In genomic region chrX:118552501-118552900, GRCh38 we compare ENCODE assay signal across 13 cellular contexts. TPM values are rescaled to one million over a fixed set of nuclear protein-coding genes. Genes with fewer than 3 reads are reported as not detected.
DNase-seq lines count a peak whose midpoint lies in the region; ATAC-seq, FAIRE-seq and TF ChIP-seq lines count a peak whose summit lies in the region.
"Had no signal": no experiment of that assay in that cellular context is flagged by ENCODE, and none has a peak within 500 bp of the region (broad histone marks: within the 10 kb centered on the region; RNA-seq: fewer than 3 reads in every experiment).

No MANE protein-coding gene starts in this region.

- 51% methylated on average over 4 of the region's 4 CpGs for WGBS in K562 (ENCODE audit: insufficient coverage, low coverage, missing lambda C conversion rate)

- no peak for TF ChIP-seq POLR2A in K562 (conservative IDR thresholded peaks at IDR 0.05)

- no peaks in the 10 kb centered on the region for H4K20me1 ChIP-seq in K562 (replicated peaks; ENCODE audit: control insufficient read depth, insufficient read depth, low read length)

- peak; percentile 67 for DNase-seq in Daoy (ENCODE audit: low read depth)
- peak; percentile 56 for DNase-seq in LHCN-M2 (ENCODE audit: low read depth)
- no peak for DNase-seq in K562 (ENCODE audit: extremely low read depth in 1 of 4, low spot score in 3 of 4)
- DNase-seq in mucosa of descending colon, result no peak
- no peak for DNase-seq in GM10248 (ENCODE audit: extremely low spot score)
- no peak for DNase-seq in stimulated activated CD8-positive, alpha-beta memory T cell treated with anti-CD3 and anti-CD28 coated beads, Interleukin-4, amount 100 ng/mL, for 48 hours
- DNase-seq: activated effector memory CD4-positive, alpha-beta T cell treated with Interleukin-2 at 50 U/mL for 16 hours; KBM-7; left colon had no signal

- H3K36me3 ChIP-seq in K562 (ENCODE audit: control insufficient read depth, insufficient read depth, low read length) (peaks cover 57% of the 10 kb centered on the region), mucosa of descending colon (ENCODE audit: low read depth) (no peaks in the 10 kb centered on the region)
- H3K36me3 ChIP-seq: prostate gland had no signal

- in situ Hi-C loops in K562 (cut with MboI), result no loop called here

- H2AFZ ChIP-seq in K562 (ENCODE audit: low read depth, low read length), result no peak overlapping the region

- no peak for TF ChIP-seq RAD21 in K562 (CRISPR knock-in tag; conservative IDR thresholded peaks at IDR 0.05 in 1 of 2, IDR thresholded peaks at IDR 0.05 in 1 of 2)

- no peak for TF ChIP-seq CTCF in K562 (IDR thresholded peaks at IDR 0.05 in 2 of 3, conservative IDR thresholded peaks at IDR 0.05 in 1 of 3; ENCODE audit: insufficient read depth in 2 of 3, low read depth in 1 of 3, low read length in 3 of 3)
- no peak for TF ChIP-seq CTCF in mucosa of descending colon (IDR thresholded peaks at IDR 0.05)
- no peak for TF ChIP-seq CTCF in GM10248 (IDR thresholded peaks at IDR 0.05; ENCODE audit: control extremely low read depth, extremely low read depth, low read depth, missing control alignments)

- BruUV-seq in K562 (replicated peaks; lab: Mats Ljungman, UMichigan), result no TSS peak

- H3K9me3 ChIP-seq in K562 (replicated peaks; ENCODE audit: control insufficient read depth, insufficient read depth, low read depth, low read length) (no peaks in the 10 kb centered on the region), mucosa of descending colon (no peaks in the 10 kb centered on the region)
- H3K9me3 ChIP-seq: prostate gland had no signal

- ATAC-seq in K562 (peak; percentile 13; the same call in 2 of the 3 replicates), mucosa of descending colon (peak; percentile 55), GM21737 (IDR thresholded peaks at IDR 0.05; ENCODE audit: unreplicated experiment) (no peak)
- ATAC-seq: left colon had no signal

- FAIRE-seq in K562 (lab: Jason Lieb, UNC), result peak; percentile 65
- FAIRE-seq: GM19239, TTC549 had no signal

- H3K4me2 ChIP-seq in K562 (ENCODE audit: insufficient read depth, low read length), result no peak overlapping the region

- H3K9me1 ChIP-seq in K562 (ENCODE audit: control insufficient read depth, insufficient read depth, low read length), result no peaks in the 10 kb centered on the region

- H3K4me3 ChIP-seq in K562 (no peak overlapping the region), mucosa of descending colon (no peak overlapping the region)
- H3K4me3 ChIP-seq: prostate gland had no signal

- H3K79me2 ChIP-seq in K562 (ENCODE audit: control insufficient read depth, insufficient read depth, low read length), result no peaks in the 10 kb centered on the region

- CTCF ChIA-PET in K562 (lab: Yijun Ruan, JAX; ENCODE audit: low intra/inter-chr PET ratio) (no interaction called here), GM10248 (lab: Yijun Ruan, JAX) (no interaction called here)

- H3K4me1 ChIP-seq in K562 (replicated peaks in 1 of 2; ENCODE audit: control insufficient read depth in 2 of 2, insufficient read depth in 2 of 2, low read length in 2 of 2) (peaks cover 12 to 18% of the 10 kb centered on the region in 2 experiments; a peak in 4 of 5 replicates), mucosa of descending colon (ENCODE audit: low read depth) (no peaks in the 10 kb centered on the region)
- H3K4me1 ChIP-seq: prostate gland had no signal

- H3K9ac ChIP-seq in K562 (ENCODE audit: insufficient read depth in 1 of 2, low read depth in 2 of 2, low read length in 2 of 2), result no peak overlapping the region

- no peak overlapping the region for H3K27ac ChIP-seq in K562 (ENCODE audit: extremely low read depth, low read depth, low read length)
- H3K27ac ChIP-seq: prostate gland had no signal

- TF ChIP-seq EP300 in K562 (IDR thresholded peaks at IDR 0.05; ENCODE audit: low read length), result no peak

- intact Hi-C loops in K562 (cut with micrococcal nuclease), result no loop called here
- intact Hi-C loops in mucosa of descending colon (cut with DNase I, micrococcal nuclease), result no loop called here

- no peaks in the 10 kb centered on the region for H3K27me3 ChIP-seq in K562 (ENCODE audit: control insufficient read depth in 2 of 2, insufficient read depth in 2 of 2, low read length in 2 of 2)

- POLR2A ChIA-PET in K562 (lab: Yijun Ruan, JAX) (no interaction called here), GM10248 (lab: Yijun Ruan, JAX) (no interaction called here)

TF ChIP-seq in K562, 482 proteins besides CTCF, POLR2A, EP300 and RAD21:
- TF ChIP-seq SPI1 (IDR thresholded peaks at IDR 0.05; ENCODE audit: borderline replicate concordance, low read depth, low read length) (peak; percentile 63; the same call in 1 of the 2 replicates), BHLHE40 (IDR thresholded peaks at IDR 0.05; ENCODE audit: low read length) (peak; percentile 47; the same call in 1 of the 2 replicates), ARID3A (IDR thresholded peaks at IDR 0.05; ENCODE audit: borderline replicate concordance, low read depth, low read length) (no peak)
- TF ChIP-seq, protein P1, sequence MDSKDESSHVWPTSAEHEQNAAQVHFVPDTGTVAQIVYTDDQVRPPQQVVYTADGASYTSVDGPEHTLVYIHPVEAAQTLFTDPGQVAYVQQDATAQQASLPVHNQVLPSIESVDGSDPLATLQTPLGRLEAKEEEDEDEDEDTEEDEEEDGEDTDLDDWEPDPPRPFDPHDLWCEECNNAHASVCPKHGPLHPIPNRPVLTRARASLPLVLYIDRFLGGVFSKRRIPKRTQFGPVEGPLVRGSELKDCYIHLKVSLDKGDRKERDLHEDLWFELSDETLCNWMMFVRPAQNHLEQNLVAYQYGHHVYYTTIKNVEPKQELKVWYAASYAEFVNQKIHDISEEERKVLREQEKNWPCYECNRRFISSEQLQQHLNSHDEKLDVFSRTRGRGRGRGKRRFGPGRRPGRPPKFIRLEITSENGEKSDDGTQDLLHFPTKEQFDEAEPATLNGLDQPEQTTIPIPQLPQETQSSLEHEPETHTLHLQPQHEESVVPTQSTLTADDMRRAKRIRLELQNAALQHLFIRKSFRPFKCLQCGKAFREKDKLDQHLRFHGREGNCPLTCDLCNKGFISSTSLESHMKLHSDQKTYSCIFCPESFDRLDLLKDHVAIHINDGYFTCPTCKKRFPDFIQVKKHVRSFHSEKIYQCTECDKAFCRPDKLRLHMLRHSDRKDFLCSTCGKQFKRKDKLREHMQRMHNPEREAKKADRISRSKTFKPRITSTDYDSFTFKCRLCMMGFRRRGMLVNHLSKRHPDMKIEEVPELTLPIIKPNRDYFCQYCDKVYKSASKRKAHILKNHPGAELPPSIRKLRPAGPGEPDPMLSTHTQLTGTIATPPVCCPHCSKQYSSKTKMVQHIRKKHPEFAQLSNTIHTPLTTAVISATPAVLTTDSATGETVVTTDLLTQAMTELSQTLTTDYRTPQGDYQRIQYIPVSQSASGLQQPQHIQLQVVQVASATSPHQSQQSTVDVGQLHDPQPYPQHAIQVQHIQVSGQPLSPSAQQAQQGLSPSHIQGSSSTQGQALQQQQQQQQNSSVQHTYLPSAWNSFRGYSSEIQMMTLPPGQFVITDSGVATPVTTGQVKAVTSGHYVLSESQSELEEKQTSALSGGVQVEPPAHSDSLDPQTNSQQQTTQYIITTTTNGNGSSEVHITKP (IDR thresholded peaks at IDR 0.05; ENCODE audit: partially characterized antibody), result no peak

RNA-seq across cellular contexts. Expression of gene DOCK11, which starts 56.9 kb away (rescaled TPM):
- 5.0 and 5.1 TPM in 2 replicates for total RNA-seq in Daoy (2014; rRNA removed; shearing (Covaris generic))
- total RNA-seq in LHCN-M2 (2014; rRNA removed) (4.2 and 5.5 TPM in 2 replicates), K562 (2014; rRNA removed) (49.4 and 52.5 TPM in 2 replicates), K562 (2014; rRNA removed; fragmentation: Illumina TruSeq; extraction: Trizol) (74.8 and 86.1 TPM in 2 replicates), K562 (2015; rRNA removed; fragmentation: Illumina TruSeq; extraction: Trizol) (67.4 and 77.8 TPM in 2 replicates), K562 (2021) (56.8 and 58.5 TPM in 2 replicates), mucosa of descending colon (10 to 100 TPM in 1 of 3 donors, 1 to 10 TPM in 2; 4.5 to 31.6 (median 8.4) TPM)
- polyA plus RNA-seq in LHCN-M2 (2012), result 4.1 TPM
- total RNA-seq in K562 (2011; cell fraction: chromatin; rRNA removed; ENCODE audit: low replicate concordance), result 20.0 and 87.2 TPM in 2 replicates
- total RNA-seq in K562 (2011; cell fraction: nucleolus; rRNA removed), result 9.2 and 16.3 TPM in 2 replicates
- total RNA-seq in K562 (2011; cell fraction: nucleoplasm; rRNA removed), result 24.5 and 31.0 TPM in 2 replicates
- polyA plus RNA-seq in K562 (2011; rRNA removed) (38.4 and 50.9 TPM in 2 replicates), K562 (2014; fragmentation: Illumina TruSeq; extraction: Trizol) (47.5 and 55.3 TPM in 2 replicates), K562 (2014; fragmentation: Nextera tagmentation; extraction: Ambion mirVana) (10 to 100 TPM; 42.2 to 46.4 TPM), K562 (2014; rRNA removed) (41.8 and 42.5 TPM in 2 replicates)
- polyA plus RNA-seq in K562 (2011; cell fraction: cytosol; rRNA removed), result 8.6 and 17.2 TPM in 2 replicates
- polyA plus RNA-seq in K562 (2011; cell fraction: nucleus; rRNA removed), result 18.1 and 40.4 TPM in 2 replicates
- polyA plus RNA-seq in K562 (2012), result 58.3 and 63.2 TPM in 2 replicates
- 101 and 110 TPM in 2 replicates for polyA minus RNA-seq in K562 (2011; rRNA and poly(A)+ RNA removed)
- 25.4 and 37.8 TPM in 2 replicates for polyA minus RNA-seq in K562 (2011; cell fraction: cytosol; rRNA and poly(A)+ RNA removed)
- polyA minus RNA-seq in K562 (2011; cell fraction: nucleus; rRNA and poly(A)+ RNA removed), result 16.6 and 34.4 TPM in 2 replicates

Comparison
In these comparisons a context has a peak if more than half of its experiments do, and no peak if none do; other contexts are left out.
1. DNase-seq: peak in Daoy (single experiment) and LHCN-M2 (single experiment); none in K562 (0 of 4), mucosa of descending colon (0 of 3), GM10248 (single experiment) and stimulated activated CD8-positive, alpha-beta memory T cell treated with anti-CD3 and anti-CD28 coated beads, Interleukin-4, amount 100 ng/mL, for 48 hours (single experiment).